ENCODE assay signal across 8 cellular contexts in the genomic region with DNA sequence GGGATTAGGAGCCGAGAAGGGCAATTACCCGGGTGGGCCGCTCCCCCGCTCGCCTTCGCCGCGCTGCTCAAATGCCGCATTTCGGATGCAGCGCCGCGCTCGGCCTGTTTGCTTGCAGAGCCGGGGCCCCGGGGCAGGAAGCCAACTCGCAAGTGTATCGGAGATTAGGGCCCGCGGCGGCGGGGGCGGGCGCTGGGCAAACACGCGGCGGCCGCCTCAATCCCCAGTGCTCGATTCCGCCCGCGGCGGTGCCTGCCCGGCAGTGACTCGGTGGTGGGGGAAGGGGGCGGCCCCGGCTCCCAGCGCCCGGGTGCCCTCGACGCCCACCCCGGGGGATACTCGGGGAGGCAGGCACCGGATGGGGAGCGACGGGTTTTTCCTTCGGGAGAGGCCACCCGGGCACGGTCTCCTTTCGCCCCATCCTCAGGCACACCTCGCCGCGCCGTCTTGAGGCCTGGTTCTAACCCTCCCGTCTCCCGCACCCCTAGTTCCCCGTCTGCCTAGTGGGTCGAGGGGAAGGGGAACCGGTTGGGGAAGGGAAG. TPM values are rescaled to one million over a fixed set of nuclear protein-coding genes. Genes with fewer than 3 reads are reported as not detected.
DNase-seq lines count a peak whose midpoint lies in the region; ATAC-seq and TF ChIP-seq lines count a peak whose summit lies in the region.

No MANE protein-coding gene starts in this region.

- H3K27ac Mint-ChIP-seq in activated CD4-positive, alpha-beta memory T cell treated with anti-CD3 and anti-CD28 coated beads, Interleukin-2, amount 10 ng/mL, durations not matched to agents 7 days and 5 days = no peak overlapping the region

- no peak for TF ChIP-seq POLR2A in lower leg skin (IDR thresholded peaks at IDR 0.05)

- H3K4me3 ChIP-seq in lower leg skin (ENCODE audit: low read depth, poor library complexity, severe bottlenecking) = peak overlapping the region; percentile 0

- in situ Hi-C loops in GM13976 (cut with MboI; ENCODE audit: low sequenced_read_pairs, unreplicated experiment) = loop anchor here (25.0 kb wide), 1 partner anchor 288 kb away; the partner anchor contains the start of gene SPR

- H3K9me3 Mint-ChIP-seq in activated CD4-positive, alpha-beta memory T cell treated with anti-CD3 and anti-CD28 coated beads, Interleukin-2, amount 10 ng/mL, durations not matched to agents 7 days and 5 days = no peaks in the 10 kb centered on the region

- peaks cover 17% of the 10 kb centered on the region for H3K4me1 Mint-ChIP-seq in activated CD4-positive, alpha-beta memory T cell treated with anti-CD3 and anti-CD28 coated beads, Interleukin-2, amount 10 ng/mL, durations not matched to agents 7 days and 5 days

- TF ChIP-seq CTCF in GM13976 (IDR thresholded peaks at IDR 0.05; ENCODE audit: borderline replicate concordance, control extremely low read depth, extremely low read depth, insufficient read depth, missing control alignments) = no peak
- TF ChIP-seq CTCF in lower leg skin (IDR thresholded peaks at IDR 0.05) = no peak

- POLR2A ChIA-PET in activated CD4-positive, alpha-beta memory T cell treated with anti-CD3 and anti-CD28 coated beads, Interleukin-2, amount 10 ng/mL, durations not matched to agents 7 days and 5 days (lab: Charles Lee) = interaction anchor here (1.6 kb wide), 1 partner anchor 105 kb away, joined by 6 read pairs; the partner anchor contains the start of gene SFXN5

- WGBS in lower leg skin, 2 donors = 0 to 3% methylated on average over 22 to 42 of the region's 59 CpGs

- intact Hi-C loops in lower leg skin (cut with DNase I; ENCODE audit: low total_unique reads) = no loop called here

- peak; percentile 72 for DNase-seq in GM13976 (ENCODE audit: low spot score)
- peak; percentile 67 to 81 for DNase-seq in NCI-H2081 (lab: John Stamatoyannopoulos, UW)
- DNase-seq in activated CD4-positive, alpha-beta memory T cell treated with anti-CD3 and anti-CD28 coated beads, Interleukin-2, amount 10 ng/mL, durations not matched to agents 7 days and 5 days = peak; percentile 72
- DNase-seq in ecto neural progenitor cell (ENCODE audit: low spot score) = peak; percentile 86
- peak; percentile 37 to 94 for DNase-seq in lower leg skin (ENCODE audit: low spot score in 2 of 2)
- peak; percentile 66 to 71 for DNase-seq in stimulated activated CD4-positive, alpha-beta T cell treated with anti-CD3 and anti-CD28 coated beads, Interleukin-4, amount 100 ng/mL, for 48 hours (ENCODE audit: low read depth in 2 of 2)
- DNase-seq in kidney glomerular epithelial cell (lab: John Stamatoyannopoulos, UW) = no peak

- no peak overlapping the region for H3K4me3 Mint-ChIP-seq in activated CD4-positive, alpha-beta memory T cell treated with anti-CD3 and anti-CD28 coated beads, Interleukin-2, amount 10 ng/mL, durations not matched to agents 7 days and 5 days

- H3K27me3 Mint-ChIP-seq in activated CD4-positive, alpha-beta memory T cell treated with anti-CD3 and anti-CD28 coated beads, Interleukin-2, amount 10 ng/mL, durations not matched to agents 7 days and 5 days = peaks cover 56% of the 10 kb centered on the region

- no peak for ATAC-seq in HG02884 (IDR thresholded peaks at IDR 0.05; ENCODE audit: unreplicated experiment)

- CTCF ChIA-PET in activated CD4-positive, alpha-beta memory T cell treated with anti-CD3 and anti-CD28 coated beads, Interleukin-2, amount 10 ng/mL, durations not matched to agents 7 days and 5 days (lab: Charles Lee) = interaction anchor here (2.1 to 3.5 kb wide), 6 partner anchors 15 to 184 kb away, joined by 6 to 40 read pairs (median 18); partner anchors contain the start of genes RAB11FIP5 and SMYD5

- no peaks in the 10 kb centered on the region for H3K36me3 Mint-ChIP-seq in activated CD4-positive, alpha-beta memory T cell treated with anti-CD3 and anti-CD28 coated beads, Interleukin-2, amount 10 ng/mL, durations not matched to agents 7 days and 5 days (ENCODE audit: low read depth)

RNA-seq across cellular contexts. Expression of gene NOTO, which starts 26.6 kb away (rescaled TPM):
- total RNA-seq in activated CD4-positive, alpha-beta memory T cell treated with anti-CD3 and anti-CD28 coated beads, Interleukin-2, amount 10 ng/mL, durations not matched to agents 7 days and 5 days = not detected
- total RNA-seq in lower leg skin = not detected

RNA-seq across cellular contexts. Expression of gene SMYD5, which starts 38.3 kb away (rescaled TPM):
- 10 to 100 TPM in 1 of 2 experiments, 1 to 10 TPM in 1; 8.9 to 14.3 TPM for total RNA-seq in activated CD4-positive, alpha-beta memory T cell treated with anti-CD3 and anti-CD28 coated beads, Interleukin-2, amount 10 ng/mL, durations not matched to agents 7 days and 5 days
- total RNA-seq in lower leg skin = 10 to 100 TPM in 2 of 4 donors, 1 to 10 TPM in 2; 9.6 to 18.1 (median 12.8) TPM

RNA-seq across cellular contexts. Expression of gene PRADC1, which starts 57.3 kb away (rescaled TPM):
- 10 to 100 TPM; 10.1 to 10.7 TPM for total RNA-seq in activated CD4-positive, alpha-beta memory T cell treated with anti-CD3 and anti-CD28 coated beads, Interleukin-2, amount 10 ng/mL, durations not matched to agents 7 days and 5 days
- 10 to 100 TPM in 3 of 4 donors, 1 to 10 TPM in 1; 9.7 to 30.2 (median 23.3) TPM for total RNA-seq in lower leg skin

RNA-seq across cellular contexts. Expression of gene CCT7, which starts 58.4 kb away (rescaled TPM):
- total RNA-seq in activated CD4-positive, alpha-beta memory T cell treated with anti-CD3 and anti-CD28 coated beads, Interleukin-2, amount 10 ng/mL, durations not matched to agents 7 days and 5 days = 100 to 1,000 TPM; 259 to 262 TPM
- 100 to 1,000 TPM; 141 to 173 (median 156) TPM for total RNA-seq in lower leg skin
